Comparison of ENCODE assay signal across 5 cellular contexts in genomic region chr16:88651276-88651988, GRCh38.
DNase-seq lines count a peak whose midpoint lies in the region; ATAC-seq and TF ChIP-seq lines count a peak whose summit lies in the region.

No MANE protein-coding gene starts in this region.

- H3K27ac Mint-ChIP-seq in activated naive CD8-positive, alpha-beta T cell treated with anti-CD3 and anti-CD28 coated beads, Interleukin-2, amount 50 U/mL, for 24 hours, result peak overlapping the region; percentile 89

- peak overlapping the region; percentile 62 for H3K9ac ChIP-seq in MM.1S (ENCODE audit: low read length)
- H3K9ac ChIP-seq in muscle layer of colon (ENCODE audit: low read length), result no peak overlapping the region

- H3K4me1 ChIP-seq in MM.1S (ENCODE audit: low read length), result peaks cover 11% of the 10 kb centered on the region; the same call in 1 of the 2 replicates
- peaks cover 6% of the 10 kb centered on the region for H3K4me1 ChIP-seq in muscle layer of colon (ENCODE audit: insufficient read depth, low read length)

- H3F3A ChIP-seq in MM.1S (ENCODE audit: insufficient read depth, low read length), result no peaks in the 10 kb centered on the region

- ATAC-seq in GM21360 (IDR thresholded peaks at IDR 0.05; ENCODE audit: unreplicated experiment), result peak; percentile 57
- ATAC-seq in activated naive CD8-positive, alpha-beta T cell treated with anti-CD3 and anti-CD28 coated beads, Interleukin-2, amount 50 U/mL, for 24 hours, result peak; percentile 92

- DNase-seq in MM.1S (peak; percentile 64), C1 segment of cervical spinal cord (lab: John Stamatoyannopoulos, UW) (no peak)
- peak; percentile 85 for DNase-seq in activated naive CD8-positive, alpha-beta T cell treated with anti-CD3 and anti-CD28 coated beads, Interleukin-2, amount 50 U/mL, for 24 hours

- peaks cover 24% of the 10 kb centered on the region for H3K79me2 ChIP-seq in MM.1S (ENCODE audit: low read length)

- H3K27me3 ChIP-seq in MM.1S (replicated peaks; ENCODE audit: insufficient read depth, low read length) (no peaks in the 10 kb centered on the region), muscle layer of colon (ENCODE audit: control insufficient read depth in 1 of 2, insufficient read depth in 2 of 2, low read length in 2 of 2) (peaks cover 0 to 12% of the 10 kb centered on the region in 2 donors)

- no peak for TF ChIP-seq CTCF in MM.1S (IDR thresholded peaks at IDR 0.05; ENCODE audit: low read length)

- no peaks in the 10 kb centered on the region for H3K36me3 ChIP-seq in MM.1S (replicated peaks; ENCODE audit: insufficient read depth, low read length)
- peaks cover 9% of the 10 kb centered on the region for H3K36me3 ChIP-seq in muscle layer of colon (ENCODE audit: insufficient read depth, low read length)

- no peaks in the 10 kb centered on the region for H3K27me3 Mint-ChIP-seq in activated naive CD8-positive, alpha-beta T cell treated with anti-CD3 and anti-CD28 coated beads, Interleukin-2, amount 50 U/mL, for 24 hours

- no peaks in the 10 kb centered on the region for H4K20me1 ChIP-seq in MM.1S (ENCODE audit: insufficient read depth, low read length)

- no peak overlapping the region for H2AFZ ChIP-seq in MM.1S (ENCODE audit: low read length)

- H3K4me3 Mint-ChIP-seq in activated naive CD8-positive, alpha-beta T cell treated with anti-CD3 and anti-CD28 coated beads, Interleukin-2, amount 50 U/mL, for 24 hours, result peak overlapping the region; percentile 87

- no peaks in the 10 kb centered on the region for H3K9me2 ChIP-seq in MM.1S (replicated peaks; ENCODE audit: insufficient read depth, low read length)

- no peaks in the 10 kb centered on the region for H3K9me3 ChIP-seq in MM.1S (replicated peaks; ENCODE audit: insufficient read depth, low read length)
- H3K9me3 ChIP-seq in muscle layer of colon (ENCODE audit: low read length), result no peaks in the 10 kb centered on the region

- peaks cover 17% of the 10 kb centered on the region for H3K4me1 Mint-ChIP-seq in activated naive CD8-positive, alpha-beta T cell treated with anti-CD3 and anti-CD28 coated beads, Interleukin-2, amount 50 U/mL, for 24 hours

- peak overlapping the region; percentile 62 for H3K4me3 ChIP-seq in MM.1S (ENCODE audit: low read length)
- H3K4me3 ChIP-seq in muscle layer of colon (ENCODE audit: low read depth in 1 of 2, low read length in 2 of 2), result peak overlapping the region; percentile 59 to 69

- H3K4me2 ChIP-seq in MM.1S (ENCODE audit: low read depth, low read length), result peak overlapping the region; percentile 88

- H3K27ac ChIP-seq in MM.1S (ENCODE audit: low read length) (peak overlapping the region; percentile 88), muscle layer of colon (ENCODE audit: low read depth, low read length) (peak overlapping the region; percentile 34)

- H3K9me3 Mint-ChIP-seq in activated naive CD8-positive, alpha-beta T cell treated with anti-CD3 and anti-CD28 coated beads, Interleukin-2, amount 50 U/mL, for 24 hours, result no peaks in the 10 kb centered on the region

- H3K36me3 Mint-ChIP-seq in activated naive CD8-positive, alpha-beta T cell treated with anti-CD3 and anti-CD28 coated beads, Interleukin-2, amount 50 U/mL, for 24 hours (ENCODE audit: low read depth), result peaks cover 6% of the 10 kb centered on the region

Comparison
In these comparisons a context has a peak if more than half of its experiments do, and no peak if none do; other contexts are left out.
1. DNase-seq: peak in MM.1S (single experiment) and activated naive CD8-positive, alpha-beta T cell treated with anti-CD3 and anti-CD28 coated beads, Interleukin-2, amount 50 U/mL, for 24 hours (single experiment); none in C1 segment of cervical spinal cord (0 of 14).